ENCODE assay signal across 27 cellular contexts in genomic region chr7:69180662-69181061, GRCh38.
"Had no signal": no experiment of that assay in that cellular context is flagged by ENCODE, and none has a peak within 500 bp of the region (broad histone marks: within the 10 kb centered on the region; RNA-seq: fewer than 3 reads in every experiment).

No MANE protein-coding gene starts in this region.

- H3K27ac ChIP-seq: left lung, lower lobe of right lung, ovary, right atrium auricular region, right lobe of liver, stomach, testis, thyroid gland, transverse colon, upper lobe of left lung, vagina had no signal

- H3K9me3 ChIP-seq: left lung, lower lobe of right lung, ovary, right atrium auricular region, right lobe of liver, stomach, testis, thyroid gland, transverse colon, upper lobe of left lung, vagina had no signal

- H3K36me3 Mint-ChIP-seq: mesothelial cell of epicardium had no signal

- ATAC-seq: left colon; left lung; lower lobe of right lung; naive thymus-derived CD4-positive, alpha-beta T cell; natural killer cell treated with Interleukin-12 subunit alpha and Interleukin-12 subunit beta and Interleukin-15 and Interleukin-18, amount 100 ng/mL, for 72 hours; right lobe of liver; stimulated activated memory B cell treated with anti-CD40 and anti-IgM and Interleukin-4, amounts not matched to agents 10 μg/mL and 1 μg/mL and 100 μg/mL, for 72 hours; stimulated activated naive CD8-positive, alpha-beta T cell treated with anti-CD3 and anti-CD28 coated beads, Interleukin-15, Interleukin-2, amounts not matched to agents 100 U/mL and 50 U/mL, for 24 hours had no signal

- H3K9me3 Mint-ChIP-seq: mesothelial cell of epicardium had no signal

- H3K4me2 ChIP-seq: smooth muscle cell had no signal

- H3K27me3 Mint-ChIP-seq: naive thymus-derived CD4-positive, alpha-beta T cell; progenitor cell of endocrine pancreas; stimulated activated memory B cell treated with anti-CD40 and anti-IgM and Interleukin-4, amounts not matched to agents 10 μg/mL and 1 μg/mL and 100 μg/mL, for 72 hours had no signal

- H3K4me3 Mint-ChIP-seq: mesothelial cell of epicardium; naive thymus-derived CD4-positive, alpha-beta T cell; natural killer cell treated with Interleukin-12 subunit alpha and Interleukin-12 subunit beta and Interleukin-15 and Interleukin-18, amount 100 ng/mL, for 72 hours; stimulated activated memory B cell treated with anti-CD40 and anti-IgM and Interleukin-4, amounts not matched to agents 10 μg/mL and 1 μg/mL and 100 μg/mL, for 72 hours had no signal

- H3K4me3 ChIP-seq: left lung, lower lobe of right lung, ovary, right atrium auricular region, right lobe of liver, smooth muscle cell, stomach, testis, thyroid gland, transverse colon, upper lobe of left lung, vagina had no signal

- H3K4me1 ChIP-seq: lower lobe of right lung, right lobe of liver, testis, thyroid gland, upper lobe of left lung, vagina had no signal

- DNase-seq: hippocampal formation; kidney; left colon; left lung; lower lobe of right lung; mammary epithelial cell; mesendoderm; naive thymus-derived CD4-positive, alpha-beta T cell; ovary; right lobe of liver; stimulated activated CD4-positive, alpha-beta T cell treated with anti-CD3 and anti-CD28 coated beads, Interleukin-1b, Interleukin-23, amount 100 ng/mL, for 48 hours; stimulated activated CD4-positive, alpha-beta T cell treated with anti-CD3 and anti-CD28 coated beads, Interleukin-2, amount 100 ng/mL, for 48 hours; stimulated activated CD4-positive, alpha-beta T cell treated with anti-CD3 and anti-CD28 coated beads, Interleukin-4, amount 100 ng/mL, for 4 hours; stimulated activated CD8-positive, alpha-beta memory T cell treated with anti-CD3 and anti-CD28 coated beads, Interleukin-4, amount 100 ng/mL, for 48 hours; stimulated activated naive CD8-positive, alpha-beta T cell treated with anti-CD3 and anti-CD28 coated beads, Interleukin-15, Interleukin-2, amounts not matched to agents 100 U/mL and 50 U/mL, for 24 hours; stomach; testis; thyroid gland; transverse colon; upper lobe of left lung had no signal

- H3K27ac Mint-ChIP-seq: mesothelial cell of epicardium; naive thymus-derived CD4-positive, alpha-beta T cell; natural killer cell treated with Interleukin-12 subunit alpha and Interleukin-12 subunit beta and Interleukin-15 and Interleukin-18, amount 100 ng/mL, for 72 hours; progenitor cell of endocrine pancreas; stimulated activated memory B cell treated with anti-CD40 and anti-IgM and Interleukin-4, amounts not matched to agents 10 μg/mL and 1 μg/mL and 100 μg/mL, for 72 hours had no signal

- H3K36me3 ChIP-seq: left lung, lower lobe of right lung, ovary, right atrium auricular region, right lobe of liver, stomach, thyroid gland, transverse colon, upper lobe of left lung, vagina had no signal

- H3K27me3 ChIP-seq: left lung, ovary, right atrium auricular region, right lobe of liver, stomach, testis, thyroid gland, transverse colon, upper lobe of left lung, vagina had no signal
